In the genomic region with DNA sequence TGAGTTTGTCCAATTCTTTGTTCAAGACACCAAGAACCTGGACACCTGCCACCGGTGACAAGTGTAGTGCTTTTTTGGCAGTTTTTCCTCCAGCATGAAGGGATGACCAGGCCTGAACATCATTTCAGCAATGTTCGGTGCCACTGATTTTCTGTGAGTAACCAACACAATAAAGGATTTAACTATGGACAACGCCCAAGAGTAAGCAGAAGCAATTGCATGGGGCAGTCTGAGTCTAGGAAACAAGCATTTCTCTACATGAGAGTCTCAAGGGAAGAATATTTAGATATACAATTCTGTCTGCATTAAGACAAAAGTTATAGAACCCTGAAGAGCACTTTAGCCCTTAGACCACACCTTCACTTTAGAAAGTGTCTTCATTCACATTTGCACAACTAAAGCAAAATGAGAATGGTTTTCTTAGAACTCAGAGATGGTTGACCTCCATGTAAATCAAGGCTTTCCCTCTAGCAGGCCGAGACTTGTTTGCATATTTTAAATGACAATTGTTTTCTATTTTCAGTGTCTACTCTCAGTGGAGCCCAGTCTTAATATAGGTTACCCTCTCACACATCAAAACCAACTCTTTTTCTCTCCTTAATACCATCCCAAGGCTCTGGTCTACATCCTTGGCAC, we compare ENCODE assay signal across 1 cellular context.
TF ChIP-seq lines count a peak whose summit lies in the region.

No MANE protein-coding gene starts in this region.

TF ChIP-seq in GM23338, 12 proteins besides CTCF, POLR2A, EP300 and RAD21:
- TF ChIP-seq, protein P1, sequence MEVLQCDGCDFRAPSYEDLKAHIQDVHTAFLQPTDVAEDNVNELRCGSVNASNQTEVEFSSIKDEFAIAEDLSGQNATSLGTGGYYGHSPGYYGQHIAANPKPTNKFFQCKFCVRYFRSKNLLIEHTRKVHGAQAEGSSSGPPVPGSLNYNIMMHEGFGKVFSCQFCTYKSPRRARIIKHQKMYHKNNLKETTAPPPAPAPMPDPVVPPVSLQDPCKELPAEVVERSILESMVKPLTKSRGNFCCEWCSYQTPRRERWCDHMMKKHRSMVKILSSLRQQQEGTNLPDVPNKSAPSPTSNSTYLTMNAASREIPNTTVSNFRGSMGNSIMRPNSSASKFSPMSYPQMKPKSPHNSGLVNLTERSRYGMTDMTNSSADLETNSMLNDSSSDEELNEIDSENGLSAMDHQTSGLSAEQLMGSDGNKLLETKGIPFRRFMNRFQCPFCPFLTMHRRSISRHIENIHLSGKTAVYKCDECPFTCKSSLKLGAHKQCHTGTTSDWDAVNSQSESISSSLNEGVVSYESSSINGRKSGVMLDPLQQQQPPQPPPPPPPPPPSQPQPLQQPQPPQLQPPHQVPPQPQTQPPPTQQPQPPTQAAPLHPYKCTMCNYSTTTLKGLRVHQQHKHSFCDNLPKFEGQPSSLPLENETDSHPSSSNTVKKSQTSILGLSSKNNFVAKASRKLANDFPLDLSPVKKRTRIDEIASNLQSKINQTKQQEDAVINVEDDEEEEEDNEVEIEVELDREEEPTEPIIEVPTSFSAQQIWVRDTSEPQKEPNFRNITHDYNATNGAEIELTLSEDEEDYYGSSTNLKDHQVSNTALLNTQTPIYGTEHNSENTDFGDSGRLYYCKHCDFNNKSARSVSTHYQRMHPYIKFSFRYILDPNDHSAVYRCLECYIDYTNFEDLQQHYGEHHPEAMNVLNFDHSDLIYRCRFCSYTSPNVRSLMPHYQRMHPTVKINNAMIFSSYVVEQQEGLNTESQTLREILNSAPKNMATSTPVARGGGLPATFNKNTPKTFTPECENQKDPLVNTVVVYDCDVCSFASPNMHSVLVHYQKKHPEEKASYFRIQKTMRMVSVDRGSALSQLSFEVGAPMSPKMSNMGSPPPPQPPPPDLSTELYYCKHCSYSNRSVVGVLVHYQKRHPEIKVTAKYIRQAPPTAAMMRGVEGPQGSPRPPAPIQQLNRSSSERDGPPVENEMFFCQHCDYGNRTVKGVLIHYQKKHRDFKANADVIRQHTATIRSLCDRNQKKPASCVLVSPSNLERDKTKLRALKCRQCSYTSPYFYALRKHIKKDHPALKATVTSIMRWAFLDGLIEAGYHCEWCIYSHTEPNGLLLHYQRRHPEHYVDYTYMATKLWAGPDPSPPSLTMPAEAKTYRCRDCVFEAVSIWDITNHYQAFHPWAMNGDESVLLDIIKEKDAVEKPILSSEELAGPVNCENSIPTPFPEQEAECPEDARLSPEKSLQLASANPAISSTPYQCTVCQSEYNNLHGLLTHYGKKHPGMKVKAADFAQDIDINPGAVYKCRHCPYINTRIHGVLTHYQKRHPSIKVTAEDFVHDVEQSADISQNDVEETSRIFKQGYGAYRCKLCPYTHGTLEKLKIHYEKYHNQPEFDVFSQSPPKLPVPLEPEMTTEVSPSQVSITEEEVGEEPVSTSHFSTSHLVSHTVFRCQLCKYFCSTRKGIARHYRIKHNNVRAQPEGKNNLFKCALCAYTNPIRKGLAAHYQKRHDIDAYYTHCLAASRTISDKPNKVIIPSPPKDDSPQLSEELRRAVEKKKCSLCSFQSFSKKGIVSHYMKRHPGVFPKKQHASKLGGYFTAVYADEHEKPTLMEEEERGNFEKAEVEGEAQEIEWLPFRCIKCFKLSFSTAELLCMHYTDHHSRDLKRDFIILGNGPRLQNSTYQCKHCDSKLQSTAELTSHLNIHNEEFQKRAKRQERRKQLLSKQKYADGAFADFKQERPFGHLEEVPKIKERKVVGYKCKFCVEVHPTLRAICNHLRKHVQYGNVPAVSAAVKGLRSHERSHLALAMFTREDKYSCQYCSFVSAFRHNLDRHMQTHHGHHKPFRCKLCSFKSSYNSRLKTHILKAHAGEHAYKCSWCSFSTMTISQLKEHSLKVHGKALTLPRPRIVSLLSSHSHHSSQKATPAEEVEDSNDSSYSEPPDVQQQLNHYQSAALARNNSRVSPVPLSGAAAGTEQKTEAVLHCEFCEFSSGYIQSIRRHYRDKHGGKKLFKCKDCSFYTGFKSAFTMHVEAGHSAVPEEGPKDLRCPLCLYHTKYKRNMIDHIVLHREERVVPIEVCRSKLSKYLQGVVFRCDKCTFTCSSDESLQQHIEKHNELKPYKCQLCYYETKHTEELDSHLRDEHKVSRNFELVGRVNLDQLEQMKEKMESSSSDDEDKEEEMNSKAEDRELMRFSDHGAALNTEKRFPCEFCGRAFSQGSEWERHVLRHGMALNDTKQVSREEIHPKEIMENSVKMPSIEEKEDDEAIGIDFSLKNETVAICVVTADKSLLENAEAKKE (CRISPR knock-in tag; IDR thresholded peaks at IDR 0.05): 0 out of 2 replicates have a peak, but pooled peaks have one; percentile 11
- TF ChIP-seq EZH2 (IDR thresholded peaks at IDR 0.05; ENCODE audit: low read depth, unreplicated experiment): no peak
- TF ChIP-seq CREB1 (CRISPR knock-in tag; IDR thresholded peaks at IDR 0.05; ENCODE audit: low read depth): no peak
- TF ChIP-seq STAT1 (IDR thresholded peaks at IDR 0.05; ENCODE audit: unreplicated experiment): no peak
- no peak for TF ChIP-seq POLR2AphosphoS5 (IDR thresholded peaks at IDR 0.05; ENCODE audit: low read depth)
- no peak for TF ChIP-seq JUNB (IDR thresholded peaks at IDR 0.05; ENCODE audit: unreplicated experiment)
- no peak for TF ChIP-seq EZH2phosphoT487 (IDR thresholded peaks at IDR 0.05; ENCODE audit: unreplicated experiment)
- no peak for TF ChIP-seq ZNF331 (CRISPR knock-in tag; IDR thresholded peaks at IDR 0.05; ENCODE audit: low read depth)
- TF ChIP-seq NANOG (IDR thresholded peaks at IDR 0.05; ENCODE audit: borderline replicate concordance): 0 out of 2 replicates have a peak, but pooled peaks have one; percentile 23
- no peak for TF ChIP-seq ZNF114 (CRISPR knock-in tag; IDR thresholded peaks at IDR 0.05)
- TF ChIP-seq, protein P2, sequence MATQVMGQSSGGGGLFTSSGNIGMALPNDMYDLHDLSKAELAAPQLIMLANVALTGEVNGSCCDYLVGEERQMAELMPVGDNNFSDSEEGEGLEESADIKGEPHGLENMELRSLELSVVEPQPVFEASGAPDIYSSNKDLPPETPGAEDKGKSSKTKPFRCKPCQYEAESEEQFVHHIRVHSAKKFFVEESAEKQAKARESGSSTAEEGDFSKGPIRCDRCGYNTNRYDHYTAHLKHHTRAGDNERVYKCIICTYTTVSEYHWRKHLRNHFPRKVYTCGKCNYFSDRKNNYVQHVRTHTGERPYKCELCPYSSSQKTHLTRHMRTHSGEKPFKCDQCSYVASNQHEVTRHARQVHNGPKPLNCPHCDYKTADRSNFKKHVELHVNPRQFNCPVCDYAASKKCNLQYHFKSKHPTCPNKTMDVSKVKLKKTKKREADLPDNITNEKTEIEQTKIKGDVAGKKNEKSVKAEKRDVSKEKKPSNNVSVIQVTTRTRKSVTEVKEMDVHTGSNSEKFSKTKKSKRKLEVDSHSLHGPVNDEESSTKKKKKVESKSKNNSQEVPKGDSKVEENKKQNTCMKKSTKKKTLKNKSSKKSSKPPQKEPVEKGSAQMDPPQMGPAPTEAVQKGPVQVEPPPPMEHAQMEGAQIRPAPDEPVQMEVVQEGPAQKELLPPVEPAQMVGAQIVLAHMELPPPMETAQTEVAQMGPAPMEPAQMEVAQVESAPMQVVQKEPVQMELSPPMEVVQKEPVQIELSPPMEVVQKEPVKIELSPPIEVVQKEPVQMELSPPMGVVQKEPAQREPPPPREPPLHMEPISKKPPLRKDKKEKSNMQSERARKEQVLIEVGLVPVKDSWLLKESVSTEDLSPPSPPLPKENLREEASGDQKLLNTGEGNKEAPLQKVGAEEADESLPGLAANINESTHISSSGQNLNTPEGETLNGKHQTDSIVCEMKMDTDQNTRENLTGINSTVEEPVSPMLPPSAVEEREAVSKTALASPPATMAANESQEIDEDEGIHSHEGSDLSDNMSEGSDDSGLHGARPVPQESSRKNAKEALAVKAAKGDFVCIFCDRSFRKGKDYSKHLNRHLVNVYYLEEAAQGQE (IDR thresholded peaks at IDR 0.05; ENCODE audit: unreplicated experiment): no peak
- TF ChIP-seq, protein P3, sequence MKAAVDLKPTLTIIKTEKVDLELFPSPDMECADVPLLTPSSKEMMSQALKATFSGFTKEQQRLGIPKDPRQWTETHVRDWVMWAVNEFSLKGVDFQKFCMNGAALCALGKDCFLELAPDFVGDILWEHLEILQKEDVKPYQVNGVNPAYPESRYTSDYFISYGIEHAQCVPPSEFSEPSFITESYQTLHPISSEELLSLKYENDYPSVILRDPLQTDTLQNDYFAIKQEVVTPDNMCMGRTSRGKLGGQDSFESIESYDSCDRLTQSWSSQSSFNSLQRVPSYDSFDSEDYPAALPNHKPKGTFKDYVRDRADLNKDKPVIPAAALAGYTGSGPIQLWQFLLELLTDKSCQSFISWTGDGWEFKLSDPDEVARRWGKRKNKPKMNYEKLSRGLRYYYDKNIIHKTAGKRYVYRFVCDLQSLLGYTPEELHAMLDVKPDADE (IDR thresholded peaks at IDR 0.05): no peak
TF ChIP-seq in GM23338: peak in this region for 2.
